Comparison of ENCODE assay signal across 9 cellular contexts in the genomic region with DNA sequence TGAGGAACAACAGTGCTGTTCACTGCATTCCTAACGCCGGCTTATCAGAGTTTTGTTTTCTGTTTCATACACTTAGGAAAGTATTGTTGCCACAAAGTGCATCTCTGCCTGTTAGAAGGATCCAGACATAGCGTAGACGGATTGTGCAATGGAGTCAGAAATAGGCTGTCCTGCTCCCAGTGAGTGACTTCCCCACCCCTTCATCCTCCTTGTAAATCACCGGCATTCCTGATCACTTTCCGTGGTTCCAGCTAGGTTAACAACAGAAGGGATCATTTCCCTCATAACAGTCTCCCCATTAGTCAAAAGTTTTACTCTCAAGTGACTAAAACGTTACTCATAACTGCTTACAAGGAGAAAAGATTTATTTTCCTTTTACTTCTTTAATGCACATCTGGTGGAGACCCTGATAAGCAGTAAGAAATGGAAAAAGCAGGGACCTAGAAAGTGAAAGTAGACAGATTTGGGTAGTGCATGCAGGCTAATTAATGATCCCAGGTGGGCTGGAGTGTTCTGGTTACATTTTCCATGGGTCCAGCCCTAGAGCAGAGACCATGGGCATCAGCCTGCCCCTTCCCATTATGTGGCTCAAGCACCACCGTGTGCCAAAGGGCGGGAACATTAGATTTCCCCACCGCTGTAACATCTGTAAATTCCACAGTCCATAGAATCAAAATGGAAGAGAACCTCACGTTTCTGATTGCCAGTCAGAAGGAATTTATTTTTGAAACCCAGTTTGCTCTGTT.
DNase-seq lines count a peak whose midpoint lies in the region; ATAC-seq and TF ChIP-seq lines count a peak whose summit lies in the region.
"Had no signal": no experiment of that assay in that cellular context is flagged by ENCODE, and none has a peak within 500 bp of the region (broad histone marks: within the 10 kb centered on the region; RNA-seq: fewer than 3 reads in every experiment).

No MANE protein-coding gene starts in this region.

- H3K4me3 Mint-ChIP-seq in CD8-positive, alpha-beta memory T cell = peak overlapping the region; percentile 5 to 58 (median 24)

- TF ChIP-seq POLR2A in prostate gland (IDR thresholded peaks at IDR 0.05) = no peak

- ATAC-seq in Panc1 (no peak), HG02588 (IDR thresholded peaks at IDR 0.05; ENCODE audit: unreplicated experiment) (no peak), HG03354 (IDR thresholded peaks at IDR 0.05; ENCODE audit: poor library complexity, severe bottlenecking, unreplicated experiment) (no peak)

- 18% methylated on average over 11 of the region's 11 CpGs for WGBS in prostate gland

- H3K4me1 ChIP-seq in CD8-positive, alpha-beta memory T cell (ENCODE audit: insufficient read depth, low read length) = no peaks in the 10 kb centered on the region
- H3K4me1 ChIP-seq in Panc1 (ENCODE audit: control insufficient read depth, insufficient read depth, low read length) (no peaks in the 10 kb centered on the region; the same call in 1 of the 2 replicates), prostate gland (replicated peaks) (no peaks in the 10 kb centered on the region)

- peak overlapping the region in 6 of 8 donors; percentile 24 to 72 (median 46) for H3K27ac Mint-ChIP-seq in CD8-positive, alpha-beta memory T cell

- no peak for DNase-seq in CD8-positive, alpha-beta memory T cell
- no peak for DNase-seq in Panc1 (ENCODE audit: low read depth, low spot score)
- peak; percentile 20 for DNase-seq in fibroblast of gingiva (ENCODE audit: low read depth)
- DNase-seq in prostate gland (ENCODE audit: low spot score) = no peak
- no peak for DNase-seq in putamen (ENCODE audit: low spot score)
- DNase-seq in AML-193 (lab: John Stamatoyannopoulos, UW) = no peak
- DNase-seq: activated T-cell treated with anti-CD3 and anti-CD28 coated beads, Interleukin-2, amount 50 U/mL, for 1 hour had no signal

- H3K9me3 Mint-ChIP-seq in CD8-positive, alpha-beta memory T cell = no peaks in the 10 kb centered on the region

- no peaks in the 10 kb centered on the region for H3K9me3 ChIP-seq in CD8-positive, alpha-beta memory T cell (ENCODE audit: low read length)
- H3K9me3 ChIP-seq in Panc1 (ENCODE audit: control insufficient read depth, insufficient read depth, low read depth, low read length) (no peaks in the 10 kb centered on the region), prostate gland (no peaks in the 10 kb centered on the region)

- H3K36me3 Mint-ChIP-seq in CD8-positive, alpha-beta memory T cell = peaks cover 0 to 1% (median 1%) of the 10 kb centered on the region in 3 donors

- in situ Hi-C loops in Panc1 (cut with HindIII; ENCODE audit: low pct_unique_long_range_greater_than_20kb, low sequenced_read_pairs) = no loop called here

- TF ChIP-seq CTCF in Panc1 (IDR thresholded peaks at IDR 0.05) (no peak), prostate gland (IDR thresholded peaks at IDR 0.05) (no peak)

- H3K27me3 Mint-ChIP-seq in CD8-positive, alpha-beta memory T cell = peaks cover 0 to 4% of the 10 kb centered on the region in 2 donors

- H3K4me1 Mint-ChIP-seq in CD8-positive, alpha-beta memory T cell = peaks cover 50 to 76% (median 67%) of the 10 kb centered on the region in 3 donors

- H3K27ac ChIP-seq in CD8-positive, alpha-beta memory T cell (ENCODE audit: low read depth, low read length) = no peak overlapping the region
- H3K27ac ChIP-seq in Panc1 (ENCODE audit: low read length) (no peak overlapping the region), prostate gland (peak overlapping the region; percentile 11)

- intact Hi-C loops in Panc1 (cut with micrococcal nuclease; ENCODE audit: unreplicated experiment) = no loop called here
- intact Hi-C loops in prostate gland (cut with DNase I) = no loop called here

- H3K4me3 ChIP-seq in CD8-positive, alpha-beta memory T cell (ENCODE audit: low read length) = no peak overlapping the region
- H3K4me3 ChIP-seq in Panc1 (ENCODE audit: low read depth in 2 of 2, low read length in 2 of 2) (peak overlapping the region; percentile 24), prostate gland (no peak overlapping the region)

- POLR2A ChIA-PET in CD8-positive, alpha-beta memory T cell (lab: Charles Lee) = no interaction called here
- POLR2A ChIA-PET in Panc1 (lab: Charles Lee) = no interaction called here

- no peaks in the 10 kb centered on the region for H3K36me3 ChIP-seq in CD8-positive, alpha-beta memory T cell (ENCODE audit: insufficient read depth, low read length)
- H3K36me3 ChIP-seq in Panc1 (ENCODE audit: control insufficient read depth, insufficient read depth, low read length) (no peaks in the 10 kb centered on the region), prostate gland (no peaks in the 10 kb centered on the region)

- BruUV-seq in Panc1 (replicated peaks; lab: Mats Ljungman, UMichigan) = no TSS peak

- no peaks in the 10 kb centered on the region for H3K27me3 ChIP-seq in CD8-positive, alpha-beta memory T cell (ENCODE audit: insufficient read depth, low read length, poor library complexity, severe bottlenecking)
- H3K27me3 ChIP-seq in Panc1 (ENCODE audit: control insufficient read depth, insufficient read depth, low read length) (no peaks in the 10 kb centered on the region; the same call in 1 of the 2 replicates), prostate gland (replicated peaks; ENCODE audit: insufficient read depth) (no peaks in the 10 kb centered on the region)

- CTCF ChIA-PET in CD8-positive, alpha-beta memory T cell (lab: Charles Lee) = no interaction called here
- CTCF ChIA-PET in Panc1 (lab: Charles Lee) = no interaction called here

Comparison
In these comparisons a context has a peak if more than half of its experiments do, and no peak if none do; other contexts are left out.
1. H3K27ac ChIP-seq: peak in prostate gland (2 of 2); none in CD8-positive, alpha-beta memory T cell (single experiment) and Panc1 (single experiment).
2. H3K4me3 ChIP-seq: peak in Panc1 (2 of 2); none in CD8-positive, alpha-beta memory T cell (single experiment) and prostate gland (0 of 2).